Comparison of ENCODE assay signal across 22 cellular contexts in genomic region chr2:83594261-83594660, GRCh38.
"Had no signal": no experiment of that assay in that cellular context is flagged by ENCODE, and none has a peak within 500 bp of the region (broad histone marks: within the 10 kb centered on the region; RNA-seq: fewer than 3 reads in every experiment).

No MANE protein-coding gene starts in this region.

- H3K4me1 ChIP-seq: esophagus squamous epithelium, foreskin keratinocyte, left ventricle myocardium inferior, lower lobe of right lung, neural progenitor cell, pancreas, spleen, testis, tibial nerve, upper lobe of right lung, vagina had no signal

- ATAC-seq: foreskin keratinocyte; left cardiac atrium; lower lobe of right lung; natural killer cell treated with Interleukin-12 subunit alpha and Interleukin-12 subunit beta and Interleukin-15 and Interleukin-18, amount 100 ng/mL, for 72 hours; pancreas; right cardiac atrium; stimulated activated naive B cell treated with anti-CD40 and anti-IgM and Interleukin-4, amounts not matched to agents 10 μg/mL and 1 μg/mL and 100 μg/mL, for 72 hours; stimulated activated naive CD8-positive, alpha-beta T cell treated with anti-CD3 and anti-CD28 coated beads, Interleukin-15, amount 100 ng/mL, for 72 hours; upper lobe of right lung had no signal

- H3K9ac ChIP-seq: neural progenitor cell had no signal

- H3K27ac ChIP-seq: esophagus squamous epithelium, foreskin keratinocyte, hepatocyte, left ventricle myocardium inferior, lower lobe of right lung, neural progenitor cell, pancreas, spleen, testis, tibial nerve, upper lobe of right lung, vagina had no signal

- H3K4me2 ChIP-seq: hepatocyte, neural progenitor cell had no signal

- DNase-seq: dermis blood vessel endothelial cell; esophagus squamous epithelium; foreskin keratinocyte; kidney; left cardiac atrium; left ventricle myocardium inferior; lower lobe of right lung; occipital lobe; pancreas; right cardiac atrium; spleen; stimulated activated CD4-positive, alpha-beta T cell treated with anti-CD3 and anti-CD28 coated beads, Interleukin-2, amount 100 ng/mL, for 24 hours; stimulated activated CD4-positive, alpha-beta T cell treated with anti-CD3 and anti-CD28 coated beads, Interleukin-4, amount 100 ng/mL, for 4 hours; stimulated activated naive B cell treated with anti-CD40 and anti-IgM and Interleukin-4, amounts not matched to agents 10 μg/mL and 1 μg/mL and 100 μg/mL, for 72 hours; stimulated activated naive CD8-positive, alpha-beta T cell treated with anti-CD3 and anti-CD28 coated beads, Interleukin-15, amount 100 ng/mL, for 72 hours; testis; upper lobe of right lung had no signal

- H3K27me3 ChIP-seq: esophagus squamous epithelium, foreskin keratinocyte, hepatocyte, neural progenitor cell, pancreas, spleen, testis, tibial nerve, upper lobe of right lung, vagina had no signal

- FAIRE-seq: kidney, pancreas had no signal

- H3K36me3 ChIP-seq: esophagus squamous epithelium, left ventricle myocardium inferior, lower lobe of right lung, neural progenitor cell, pancreas, spleen, tibial nerve, upper lobe of right lung, vagina had no signal

- H3K79me2 ChIP-seq: hepatocyte had no signal

- H2AFZ ChIP-seq: hepatocyte had no signal

- H3K4me3 ChIP-seq: esophagus squamous epithelium, hepatocyte, left ventricle myocardium inferior, lower lobe of right lung, neural progenitor cell, pancreas, spleen, testis, tibial nerve, upper lobe of right lung, vagina had no signal

- H3K9me3 ChIP-seq: esophagus squamous epithelium, lower lobe of right lung, pancreas, testis, upper lobe of right lung, vagina had no signal
